ENCODE assay signal across 15 cellular contexts in the genomic region with DNA sequence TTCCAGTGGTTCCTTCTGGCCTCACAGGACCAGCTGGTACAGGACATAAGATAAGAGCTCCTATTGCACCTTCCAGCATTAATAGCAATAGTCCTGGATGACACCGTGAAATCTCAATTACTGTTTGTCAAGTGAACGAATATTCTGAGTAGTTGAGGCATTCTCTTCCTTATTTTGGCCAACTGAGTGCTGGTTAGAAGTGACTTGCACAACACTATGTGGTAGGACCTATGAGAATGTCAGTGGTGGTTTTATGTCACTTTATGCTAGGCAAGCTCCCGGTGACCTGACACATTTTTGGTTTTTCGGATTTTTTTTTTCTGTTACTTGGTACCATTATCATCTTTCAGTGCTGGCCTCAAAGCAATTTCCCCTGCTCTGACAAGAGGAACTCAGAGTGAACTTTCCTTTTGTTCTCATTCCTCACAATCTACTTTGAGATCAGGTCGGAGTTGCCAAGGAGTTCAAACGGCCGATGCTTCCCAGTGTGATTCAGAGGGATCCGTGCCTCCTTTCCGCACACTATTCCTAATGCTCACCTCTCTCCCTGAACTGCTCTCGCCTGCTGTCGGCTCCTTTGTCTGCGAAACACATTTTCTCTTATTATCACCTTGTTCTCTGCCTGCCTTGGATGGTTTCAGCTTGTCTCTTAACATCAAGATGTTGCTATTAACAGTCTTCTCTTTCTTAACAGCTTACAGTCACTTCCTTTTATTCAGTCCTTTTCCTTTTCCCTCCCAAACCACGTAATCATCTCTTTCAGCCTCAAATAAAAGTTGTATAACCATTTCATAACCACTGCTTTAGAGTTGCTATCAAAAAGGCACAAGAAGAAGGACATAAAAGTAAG. TPM values are rescaled to one million over a fixed set of nuclear protein-coding genes. Genes with fewer than 3 reads are reported as not detected.
A peak's percentile ranks its signal among the peaks of the same experiment; 100 is the strongest.
DNase-seq lines count a peak whose midpoint lies in the region; ATAC-seq, FAIRE-seq and TF ChIP-seq lines count a peak whose summit lies in the region.
"Had no signal": no experiment of that assay in that cellular context is flagged by ENCODE, and none has a peak within 500 bp of the region (broad histone marks: within the 10 kb centered on the region; RNA-seq: fewer than 3 reads in every experiment).

No MANE protein-coding gene starts in this region.

- TF ChIP-seq EP300 in H1 (IDR thresholded peaks at IDR 0.05; ENCODE audit: borderline replicate concordance in 1 of 2, low read depth in 2 of 2, low read length in 2 of 2), result no peak

- H3K4me2 ChIP-seq in H1 (ENCODE audit: insufficient read depth in 1 of 2, low read depth in 2 of 2, low read length in 2 of 2), result no peak overlapping the region
- H3K4me2 ChIP-seq: smooth muscle cell had no signal

- H3K79me1 ChIP-seq in H1 (ENCODE audit: low read depth, low read length), result no peaks in the 10 kb centered on the region

- H2BK5ac ChIP-seq in H1 (ENCODE audit: low read depth, low read length), result no peak overlapping the region

- H3K4me1 ChIP-seq in H1 (replicated peaks in 1 of 4; ENCODE audit: control insufficient read depth in 3 of 4, insufficient read depth in 4 of 4, low read length in 3 of 4), result no peaks in the 10 kb centered on the region; a peak in 1 of 7 replicates
- no peaks in the 10 kb centered on the region for H3K4me1 ChIP-seq in naive thymus-derived CD4-positive, alpha-beta T cell (ENCODE audit: control insufficient read depth in 2 of 2, insufficient read depth in 2 of 2, low read length in 2 of 2)
- H3K4me1 ChIP-seq: Peyer's patch had no signal

- TF ChIP-seq CTCF in H1 (IDR thresholded peaks at IDR 0.05; ENCODE audit: control extremely low read depth in 1 of 3, insufficient read depth in 1 of 3, low read depth in 1 of 3, low read length in 3 of 3), result no peak

- H3K9me3 Mint-ChIP-seq in naive thymus-derived CD4-positive, alpha-beta T cell, result peaks cover 0 to 3% (median 0%) of the 10 kb centered on the region in 11 donors
- H3K9me3 Mint-ChIP-seq: effector memory CD8-positive, alpha-beta T cell had no signal

- H3K14ac ChIP-seq in H1 (ENCODE audit: insufficient read length), result no peak overlapping the region

- H3K9ac ChIP-seq in H1 (replicated peaks in 1 of 4; ENCODE audit: extremely low read depth in 1 of 4, low read depth in 3 of 4, low read length in 3 of 4), result no peak overlapping the region; a peak in 1 of 7 replicates

- H3K56ac ChIP-seq in H1 (replicated peaks; ENCODE audit: insufficient read length, low read depth, low read length), result no peak overlapping the region

- no peaks in the 10 kb centered on the region for H4K20me1 ChIP-seq in H1 (replicated peaks in 1 of 2; ENCODE audit: control insufficient read depth in 1 of 2, insufficient read depth in 2 of 2, low read length in 2 of 2)

- H2AK5ac ChIP-seq in H1 (ENCODE audit: low read depth, low read length), result no peak overlapping the region

- no peak overlapping the region for H3K4me3 Mint-ChIP-seq in naive thymus-derived CD4-positive, alpha-beta T cell
- H3K4me3 Mint-ChIP-seq: effector memory CD8-positive, alpha-beta T cell had no signal

- 80 to 100% methylated on average over 1 to 13 of the region's 13 CpGs for WGBS in H1 (ENCODE audit: extremely low coverage in 1 of 2, insufficient coverage in 1 of 2, insufficient read length in 1 of 2, insufficient replicate concordance in 2 of 2, low coverage in 1 of 2, low lambda C conversion rate in 2 of 2, missing lambda C conversion rate in 1 of 2), 2 experiments

- no peak for TF ChIP-seq POLR2A in H1 (IDR thresholded peaks at IDR 0.05; ENCODE audit: control extremely low read depth in 1 of 2, low read depth in 2 of 2, low read length in 2 of 2)

- H3K23me2 ChIP-seq in H1 (ENCODE audit: low read depth, low read length), result no peaks in the 10 kb centered on the region

- H3K23ac ChIP-seq in H1 (ENCODE audit: insufficient read length), result no peak overlapping the region

- POLR2A ChIA-PET in H1 (lab: Charles Lee; ENCODE audit: partially characterized antibody), result no interaction called here
- POLR2A ChIA-PET in naive thymus-derived CD4-positive, alpha-beta T cell (lab: Charles Lee), result no interaction called here

- H3K36me3 Mint-ChIP-seq in naive thymus-derived CD4-positive, alpha-beta T cell, result peaks cover 3 to 11% (median 10%) of the 10 kb centered on the region in 5 donors

- no peak for FAIRE-seq in H1 (lab: Jason Lieb, UNC)

- TF ChIP-seq RAD21 in H1 (IDR thresholded peaks at IDR 0.05 in 1 of 2, conservative IDR thresholded peaks at IDR 0.05 in 1 of 2; ENCODE audit: low read depth in 2 of 2, low read length in 2 of 2), result no peak

- H3K4me3 ChIP-seq in H1 (ENCODE audit: extremely low read depth in 1 of 4, insufficient read depth in 2 of 4, low read depth in 3 of 4, low read length in 4 of 4), result no peak overlapping the region
- no peak overlapping the region for H3K4me3 ChIP-seq in naive thymus-derived CD4-positive, alpha-beta T cell (ENCODE audit: low read length)
- H3K4me3 ChIP-seq: Peyer's patch, smooth muscle cell had no signal

- peaks cover 0 to 8% (median 3%) of the 10 kb centered on the region in 4 experiments; a peak in 2 of 8 replicates for H3K36me3 ChIP-seq in H1 (ENCODE audit: control insufficient read depth in 2 of 4, insufficient read depth in 4 of 4, low read length in 3 of 4)
- no peaks in the 10 kb centered on the region for H3K36me3 ChIP-seq in naive thymus-derived CD4-positive, alpha-beta T cell (ENCODE audit: control insufficient read depth in 2 of 3, insufficient read depth in 3 of 3, low read length in 3 of 3)

- no peak overlapping the region for H2BK120ac ChIP-seq in H1 (replicated peaks; ENCODE audit: low read depth, low read length)

- CTCF ChIA-PET in H1 (lab: Charles Lee; ENCODE audit: partially characterized antibody), result interaction anchor here (0.7 to 1.7 kb wide), 2 partner anchors 8 to 63 kb away, joined by 3 to 4 read pairs; no protein-coding TSS in a partner anchor
- CTCF ChIA-PET in naive thymus-derived CD4-positive, alpha-beta T cell (lab: Charles Lee), result no interaction called here

- peaks cover 0 to 20% (median 0%) of the 10 kb centered on the region in 5 donors for H3K27me3 Mint-ChIP-seq in naive thymus-derived CD4-positive, alpha-beta T cell

- H4K91ac ChIP-seq in H1 (replicated peaks; ENCODE audit: insufficient read length, low read length), result no peak overlapping the region

- DNase-seq in AG20443 (ENCODE audit: low spot score), result peak; percentile 33
- peak; percentile 75 for DNase-seq in NOMO-1 treated with DMSO at 0.1 percent for 48 hours (lab: John Stamatoyannopoulos, UW; ENCODE audit: unreplicated experiment)
- no peak for DNase-seq in H1 (ENCODE audit: low read depth in 1 of 2, low spot score in 2 of 2)
- DNase-seq in naive thymus-derived CD4-positive, alpha-beta T cell, result no peak
- DNase-seq in HUDEP-2 (lab: John Stamatoyannopoulos, UW; ENCODE audit: unreplicated experiment in 76 of 76), result no peak
- DNase-seq in midbrain (lab: John Stamatoyannopoulos, UW), result no peak
- DNase-seq: amniotic stem cell; DMS79; effector memory CD8-positive, alpha-beta T cell; NCI-H2171 treated with DMSO at 0.1 percent for 48 hours; Peyer's patch had no signal

- H3K27me3 ChIP-seq in H1 (replicated peaks in 1 of 4; ENCODE audit: control insufficient read depth in 3 of 4, extremely low read depth in 1 of 4, insufficient read depth in 3 of 4, low read length in 3 of 4), result no peaks in the 10 kb centered on the region
- H3K27me3 ChIP-seq in naive thymus-derived CD4-positive, alpha-beta T cell (ENCODE audit: control insufficient read depth in 2 of 2, insufficient read depth in 2 of 2, low read length in 2 of 2), result no peaks in the 10 kb centered on the region
- H3K27me3 ChIP-seq: Peyer's patch had no signal

- no peak overlapping the region for H4K5ac ChIP-seq in H1 (ENCODE audit: insufficient read length, low read depth, low read length)

- H2BK20ac ChIP-seq in H1 (ENCODE audit: low read length), result no peak overlapping the region

- H3K27ac ChIP-seq in H1 (ENCODE audit: low read depth, low read length), result no peak overlapping the region
- no peak overlapping the region for H3K27ac ChIP-seq in naive thymus-derived CD4-positive, alpha-beta T cell (ENCODE audit: low read depth, low read length)
- H3K27ac ChIP-seq: Peyer's patch, VCaP had no signal

- H3K9me3 ChIP-seq in H1 (ENCODE audit: insufficient read depth in 2 of 2, low read depth in 1 of 2, low read length in 1 of 2), result no peaks in the 10 kb centered on the region
- no peaks in the 10 kb centered on the region for H3K9me3 ChIP-seq in naive thymus-derived CD4-positive, alpha-beta T cell (ENCODE audit: control insufficient read depth in 2 of 3, low read length in 3 of 3)
- H3K9me3 ChIP-seq: Peyer's patch had no signal

- peak; percentile 63 for ATAC-seq in naive thymus-derived CD4-positive, alpha-beta T cell
- ATAC-seq in HG02759 (IDR thresholded peaks at IDR 0.05; ENCODE audit: unreplicated experiment) (no peak), GM21825 (IDR thresholded peaks at IDR 0.05; ENCODE audit: unreplicated experiment) (no peak)
- ATAC-seq: effector memory CD8-positive, alpha-beta T cell had no signal

- H3K4ac ChIP-seq in H1 (replicated peaks; ENCODE audit: insufficient read length, low read depth, low read length), result no peak overlapping the region

- H2BK15ac ChIP-seq in H1 (ENCODE audit: low read length), result peak overlapping the region; percentile 12; the same call in 1 of the 2 replicates

- no peaks in the 10 kb centered on the region for H3K79me2 ChIP-seq in H1 (ENCODE audit: control insufficient read depth in 1 of 2, insufficient read depth in 2 of 2, low read length in 2 of 2)

- peak overlapping the region; percentile 71 for H2AFZ ChIP-seq in H1 (ENCODE audit: low read length)

- intact Hi-C loops in naive thymus-derived CD4-positive, alpha-beta T cell (cut with micrococcal nuclease), result no loop called here

- H2BK12ac ChIP-seq in H1 (ENCODE audit: low read depth, low read length), result no peak overlapping the region

- no peak overlapping the region for H3K27ac Mint-ChIP-seq in naive thymus-derived CD4-positive, alpha-beta T cell
- H3K27ac Mint-ChIP-seq: effector memory CD8-positive, alpha-beta T cell had no signal

- no peak overlapping the region for H4K8ac ChIP-seq in H1 (ENCODE audit: extremely low read depth, insufficient read depth, low read length)

- peaks cover 0 to 5% (median 4%) of the 10 kb centered on the region in 7 donors for H3K4me1 Mint-ChIP-seq in naive thymus-derived CD4-positive, alpha-beta T cell

- no peak overlapping the region for H3K18ac ChIP-seq in H1 (ENCODE audit: extremely low read depth, low read length)

RNA-seq across cellular contexts. Expression of a gene that starts 35.8 kb away (rescaled TPM):
- total RNA-seq in H1 (2021; fragmentation: NEBNext Ultra II Directional; extraction: Animal tissue kit (Norgen Biotek cat#: 25700)), result 52.5 and 54.5 TPM in 2 replicates
- polyA plus RNA-seq in H1 (2011; rRNA removed), result 9.7 and 13.3 TPM in 2 replicates
- 17.3 TPM for polyA plus RNA-seq in H1 (2011; cell fraction: cytosol; rRNA removed)
- 13.6 TPM for polyA plus RNA-seq in H1 (2011; cell fraction: nucleus; rRNA removed)
- polyA plus RNA-seq in H1 (2012, experiment 1 of 2), result 19.0 to 37.5 TPM (median 21.5 TPM) in 4 replicates
- 3.0 TPM for polyA plus RNA-seq in H1 (2012, experiment 2 of 2)
- 20.9 TPM for polyA plus RNA-seq in H1 (2013, experiment 1 of 2)
- 21.5 TPM for polyA plus RNA-seq in H1 (2013, experiment 2 of 2)
- polyA minus RNA-seq in H1 (2011; rRNA and poly(A)+ RNA removed), result 30.4 and 40.2 TPM in 2 replicates
- polyA minus RNA-seq in H1 (2011; cell fraction: cytosol; rRNA and poly(A)+ RNA removed), result 21.7 TPM
- polyA minus RNA-seq in H1 (2011; cell fraction: nucleus; rRNA and poly(A)+ RNA removed), result 48.3 TPM
- total RNA-seq in naive thymus-derived CD4-positive, alpha-beta T cell, result 10 to 100 TPM; 29.9 to 38.8 (median 33.8) TPM
- 10 to 100 TPM in 1 of 2 donors, 1 to 10 TPM in 1; 9.6 to 15.6 TPM for polyA plus RNA-seq in naive thymus-derived CD4-positive, alpha-beta T cell

RNA-seq across cellular contexts. Expression of a gene that starts 36.0 kb away (rescaled TPM):
- 0.65 and 1.3 TPM in 2 replicates for total RNA-seq in H1 (2021; fragmentation: NEBNext Ultra II Directional; extraction: Animal tissue kit (Norgen Biotek cat#: 25700))
- polyA plus RNA-seq in H1 (2011; rRNA removed), result 0.42 and 0.65 TPM in 2 replicates
- polyA plus RNA-seq in H1 (2011; cell fraction: cytosol; rRNA removed), result 0.88 TPM
- polyA plus RNA-seq in H1 (2011; cell fraction: nucleus; rRNA removed), result 1.2 TPM
- 0.78 to 1.5 TPM (median 1.1 TPM) in 4 replicates for polyA plus RNA-seq in H1 (2012, experiment 1 of 2)
- polyA plus RNA-seq in H1 (2012, experiment 2 of 2), result 0.12 TPM
- 0.85 TPM for polyA plus RNA-seq in H1 (2013, experiment 1 of 2)
- 0.63 TPM for polyA plus RNA-seq in H1 (2013, experiment 2 of 2)
- 0.69 and 1.0 TPM in 2 replicates for polyA minus RNA-seq in H1 (2011; rRNA and poly(A)+ RNA removed)
- polyA minus RNA-seq in H1 (2011; cell fraction: cytosol; rRNA and poly(A)+ RNA removed), result not detected
- polyA minus RNA-seq in H1 (2011; cell fraction: nucleus; rRNA and poly(A)+ RNA removed), result 3.1 TPM
- 1 to 10 TPM; 3.9 to 8.8 (median 5.1) TPM for total RNA-seq in naive thymus-derived CD4-positive, alpha-beta T cell
- 1 to 10 TPM; 1.4 to 2.4 TPM for polyA plus RNA-seq in naive thymus-derived CD4-positive, alpha-beta T cell

Comparison
In these comparisons a context has a peak if more than half of its experiments do, and no peak if none do; other contexts are left out.
1. DNase-seq: peak in AG20443 (single experiment) and NOMO-1 treated with DMSO at 0.1 percent for 48 hours (single experiment); none in H1 (0 of 2), naive thymus-derived CD4-positive, alpha-beta T cell (0 of 9), HUDEP-2 (0 of 76) and midbrain (single experiment).